Comparison of ENCODE assay signal across 8 cellular contexts in the genomic region with DNA sequence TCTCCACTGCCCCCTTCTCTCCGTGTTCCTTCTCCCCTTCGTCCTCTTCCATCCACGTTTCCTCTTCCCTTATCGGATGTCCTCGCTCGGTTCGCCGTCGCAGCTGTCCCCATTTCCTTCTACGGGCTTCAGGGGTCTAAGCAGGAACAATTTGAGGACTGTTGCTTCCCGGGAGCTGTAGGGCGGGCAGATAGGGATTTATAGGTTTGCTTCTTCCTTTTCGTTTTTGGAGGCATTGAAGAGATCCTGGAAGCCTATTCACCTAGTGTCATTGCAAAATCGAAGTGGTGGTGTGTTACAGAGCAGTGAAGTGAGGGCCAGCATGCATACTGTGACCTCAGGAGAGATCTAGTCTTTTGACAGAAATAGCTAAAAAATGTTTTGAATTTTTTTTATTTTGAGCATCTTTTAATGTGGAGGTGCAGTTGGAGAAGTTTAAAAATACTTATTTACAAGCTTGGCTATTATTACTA. TPM values are rescaled to one million over a fixed set of nuclear protein-coding genes. Genes with fewer than 3 reads are reported as not detected.
DNase-seq lines count a peak whose midpoint lies in the region; ATAC-seq and TF ChIP-seq lines count a peak whose summit lies in the region.

No MANE protein-coding gene starts in this region.

- no peak for TF ChIP-seq POLR2A in uterus (IDR thresholded peaks at IDR 0.05)

- no peaks in the 10 kb centered on the region for H3K9me3 ChIP-seq in duodenal mucosa (ENCODE audit: control insufficient read depth in 1 of 2, low read length in 2 of 2)
- no peaks in the 10 kb centered on the region for H3K9me3 ChIP-seq in mesenchymal stem cell (ENCODE audit: control insufficient read depth, low read length)
- no peaks in the 10 kb centered on the region for H3K9me3 ChIP-seq in uterus

- no peaks in the 10 kb centered on the region for H3K27me3 ChIP-seq in duodenal mucosa (ENCODE audit: control insufficient read depth in 1 of 2, insufficient read depth in 2 of 2, low read length in 2 of 2)
- H3K27me3 ChIP-seq in mesenchymal stem cell (ENCODE audit: control insufficient read depth in 1 of 2, insufficient read depth in 1 of 2, low read length in 2 of 2) = no peaks in the 10 kb centered on the region
- H3K27me3 ChIP-seq in uterus = no peaks in the 10 kb centered on the region

- H3K9me3 Mint-ChIP-seq in activated CD4-positive, alpha-beta T cell treated with anti-CD3 and anti-CD28 coated beads for 36 hours (ENCODE audit: low read depth) = no peaks in the 10 kb centered on the region

- H4K91ac ChIP-seq in mesenchymal stem cell (ENCODE audit: low read length) = no peak overlapping the region

- peaks cover 7 to 12% of the 10 kb centered on the region in 2 donors for H3K4me1 ChIP-seq in duodenal mucosa (ENCODE audit: control insufficient read depth in 1 of 2, insufficient read depth in 2 of 2, low read length in 2 of 2)
- H3K4me1 ChIP-seq in mesenchymal stem cell (ENCODE audit: control insufficient read depth, insufficient read depth, low read depth, low read length) = peaks cover 3% of the 10 kb centered on the region
- H3K4me1 ChIP-seq in uterus = no peaks in the 10 kb centered on the region

- peak overlapping the region; percentile 93 for H3K4me2 ChIP-seq in mesenchymal stem cell (ENCODE audit: low read length, poor library complexity, severe bottlenecking)

- no peak overlapping the region for H2AFZ ChIP-seq in mesenchymal stem cell (ENCODE audit: low read depth, low read length)

- H3K4me1 Mint-ChIP-seq in activated CD4-positive, alpha-beta T cell treated with anti-CD3 and anti-CD28 coated beads for 36 hours = peaks cover 32% of the 10 kb centered on the region

- TF ChIP-seq CTCF in uterus (IDR thresholded peaks at IDR 0.05) = no peak

- no peaks in the 10 kb centered on the region for H3K27me3 Mint-ChIP-seq in activated CD4-positive, alpha-beta T cell treated with anti-CD3 and anti-CD28 coated beads for 36 hours

- H3K9ac ChIP-seq in duodenal mucosa (ENCODE audit: low read depth in 1 of 2, low read length in 2 of 2) (peak overlapping the region; percentile 70 to 91), mesenchymal stem cell (ENCODE audit: low read length) (peak overlapping the region; percentile 99)

- peaks cover 2% of the 10 kb centered on the region for H3K36me3 Mint-ChIP-seq in activated CD4-positive, alpha-beta T cell treated with anti-CD3 and anti-CD28 coated beads for 36 hours (ENCODE audit: low read depth)

- H2BK12ac ChIP-seq in mesenchymal stem cell (ENCODE audit: low read length in 2 of 2) = no peak overlapping the region

- intact Hi-C loops in activated CD4-positive, alpha-beta T cell treated with anti-CD3 and anti-CD28 coated beads for 36 hours (cut with DNase I, micrococcal nuclease) = loop anchor here (2.0 to 10.0 kb wide), 2 partner anchors 198 to 848 kb away; a partner anchor contains a TSS
- intact Hi-C loops in uterus (cut with DNase I; ENCODE audit: low total_unique reads) = no loop called here

- peak; percentile 18 for DNase-seq in activated CD4-positive, alpha-beta T cell treated with anti-CD3 and anti-CD28 coated beads for 36 hours
- no peak for DNase-seq in activated CD4-positive, alpha-beta T cell treated with anti-CD3 and anti-CD28 coated beads for 4 hours
- DNase-seq in RKO (ENCODE audit: low spot score) (peak; percentile 34), mesenchymal stem cell (peak; percentile 32), uterus (no peak)

- no peak overlapping the region for H2BK120ac ChIP-seq in mesenchymal stem cell (ENCODE audit: low read depth, low read length)

- H3K27ac Mint-ChIP-seq in activated CD4-positive, alpha-beta T cell treated with anti-CD3 and anti-CD28 coated beads for 36 hours = peak overlapping the region; percentile 81

- peaks cover 8% of the 10 kb centered on the region for H3K79me1 ChIP-seq in mesenchymal stem cell (replicated peaks; ENCODE audit: low read length, poor library complexity, severe bottlenecking)

- CTCF ChIA-PET in activated CD4-positive, alpha-beta T cell treated with anti-CD3 and anti-CD28 coated beads for 36 hours (lab: Charles Lee) = interaction anchor here (0.8 to 1.3 kb wide), 6 partner anchors 11 to 344 kb away, joined by 3 to 4 read pairs (median 4); a partner anchor contains a TSS

- no peak overlapping the region for H3K27ac ChIP-seq in duodenal mucosa (ENCODE audit: low read depth, low read length)
- no peak overlapping the region for H3K27ac ChIP-seq in mesenchymal stem cell (ENCODE audit: low read length, poor library complexity, severe bottlenecking)
- peak overlapping the region; percentile 81 to 88 for H3K27ac ChIP-seq in uterus

- H3K23ac ChIP-seq in mesenchymal stem cell (ENCODE audit: low read length in 2 of 2) = no peak overlapping the region

- H3K36me3 ChIP-seq in duodenal mucosa (ENCODE audit: control insufficient read depth in 1 of 2, insufficient read depth in 2 of 2, low read length in 2 of 2) (no peaks in the 10 kb centered on the region), mesenchymal stem cell (ENCODE audit: control insufficient read depth in 1 of 2, insufficient read depth in 2 of 2, low read depth in 1 of 2, low read length in 2 of 2) (no peaks in the 10 kb centered on the region), uterus (no peaks in the 10 kb centered on the region)

- H3K4me3 Mint-ChIP-seq in activated CD4-positive, alpha-beta T cell treated with anti-CD3 and anti-CD28 coated beads for 36 hours = peak overlapping the region; percentile 93

- POLR2A ChIA-PET in activated CD4-positive, alpha-beta T cell treated with anti-CD3 and anti-CD28 coated beads for 36 hours (lab: Charles Lee) = interaction anchor here (1.1 kb wide), 1 partner anchor 16 kb away, joined by 4 read pairs; no protein-coding TSS in a partner anchor

- peak overlapping the region; percentile 85 to 88 for H3K4me3 ChIP-seq in duodenal mucosa (ENCODE audit: low read depth in 1 of 2, low read length in 2 of 2)
- H3K4me3 ChIP-seq in mesenchymal stem cell (ENCODE audit: insufficient read depth in 1 of 2, low read depth in 1 of 2, low read length in 2 of 2) = peak overlapping the region; percentile 72 to 100
- peak overlapping the region; percentile 74 to 86 for H3K4me3 ChIP-seq in uterus

- H2BK5ac ChIP-seq in mesenchymal stem cell (ENCODE audit: low read depth, low read length, poor library complexity, severe bottlenecking) = no peak overlapping the region

- H4K8ac ChIP-seq in mesenchymal stem cell (ENCODE audit: low read length) = peak overlapping the region; percentile 55

- H2AK5ac ChIP-seq in mesenchymal stem cell (ENCODE audit: low read length, severe bottlenecking) = no peak overlapping the region

- H3K18ac ChIP-seq in mesenchymal stem cell (ENCODE audit: low read depth in 1 of 2, low read length in 2 of 2) = peak overlapping the region in 1 of 2 experiments; percentile 41

- no peak overlapping the region for H3K4ac ChIP-seq in mesenchymal stem cell (ENCODE audit: low read depth in 1 of 2, low read length in 2 of 2)

- ATAC-seq in activated CD4-positive, alpha-beta T cell treated with anti-CD3 and anti-CD28 coated beads for 36 hours = no peak
- ATAC-seq in GM21515 (IDR thresholded peaks at IDR 0.05; ENCODE audit: unreplicated experiment) (no peak), GM19455 (IDR thresholded peaks at IDR 0.05; ENCODE audit: unreplicated experiment) (no peak)

- under 1% methylated on average over 14 of the region's 14 CpGs for WGBS in mesenchymal stem cell

- H2BK15ac ChIP-seq in mesenchymal stem cell (ENCODE audit: low read depth, poor library complexity, severe bottlenecking) = no peak overlapping the region

- no peak overlapping the region for H3K14ac ChIP-seq in mesenchymal stem cell (ENCODE audit: low read length in 2 of 2)

RNA-seq across cellular contexts. Expression of a gene that starts 0.9 kb away (rescaled TPM):
- 10 to 100 TPM; 12.9 to 14.3 TPM for total RNA-seq in activated CD4-positive, alpha-beta T cell treated with anti-CD3 and anti-CD28 coated beads for 36 hours
- 13.2 TPM for polyA plus RNA-seq in mesenchymal stem cell (2013, experiment 1 of 2)
- 13.1 TPM for polyA plus RNA-seq in mesenchymal stem cell (2013, experiment 2 of 2)
- total RNA-seq in uterus = 100 to 1,000 TPM in 1 of 4 donors, 10 to 100 TPM in 3; 22.5 to 100 (median 45.8) TPM

RNA-seq across cellular contexts. Expression of a gene that starts 29.0 kb away (rescaled TPM):
- 10 to 100 TPM; 11.0 to 17.2 TPM for total RNA-seq in activated CD4-positive, alpha-beta T cell treated with anti-CD3 and anti-CD28 coated beads for 36 hours
- 9.7 TPM for polyA plus RNA-seq in mesenchymal stem cell (2013, experiment 1 of 2)
- 9.6 TPM for polyA plus RNA-seq in mesenchymal stem cell (2013, experiment 2 of 2)
- total RNA-seq in uterus = 10 to 100 TPM in 2 of 4 donors, 1 to 10 TPM in 2; 4.1 to 18.8 (median 11.2) TPM

Comparison
In these comparisons a context has a peak if more than half of its experiments do, and no peak if none do; other contexts are left out.
1. DNase-seq: peak in activated CD4-positive, alpha-beta T cell treated with anti-CD3 and anti-CD28 coated beads for 36 hours (single experiment), RKO (single experiment) and mesenchymal stem cell (single experiment); none in activated CD4-positive, alpha-beta T cell treated with anti-CD3 and anti-CD28 coated beads for 4 hours (0 of 2) and uterus (0 of 2).
2. H3K27ac ChIP-seq: peak in uterus (2 of 2); none in duodenal mucosa (single experiment) and mesenchymal stem cell (single experiment).
3. Peak in every context shown above with its lines, with median percentiles within 50 percentile points of each other: H3K4me3 ChIP-seq.